11 cellular contexts compared by ENCODE assay signal in the genomic region with DNA sequence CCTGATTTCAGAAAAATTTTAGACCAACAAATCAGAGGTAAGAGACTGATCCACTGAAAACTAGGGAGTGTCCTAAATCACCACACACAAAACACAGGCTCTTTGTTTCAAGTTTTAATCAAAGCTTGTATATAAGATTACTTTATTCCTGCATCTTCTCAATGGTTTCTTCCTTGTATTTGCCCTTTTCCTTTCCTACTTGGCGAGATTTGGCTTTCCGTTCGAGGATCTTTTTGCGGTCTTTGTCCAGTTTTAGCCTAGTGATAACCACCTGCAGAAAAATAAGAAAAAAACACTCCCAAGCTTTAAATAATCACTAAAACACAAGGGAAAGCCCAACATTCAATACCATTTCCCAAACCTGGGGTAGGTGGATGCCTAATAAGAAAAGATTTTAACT. TPM values are rescaled to one million over a fixed set of nuclear protein-coding genes. Genes with fewer than 3 reads are reported as not detected.
DNase-seq lines count a peak whose midpoint lies in the region; ATAC-seq, FAIRE-seq and TF ChIP-seq lines count a peak whose summit lies in the region.
"Had no signal": no experiment of that assay in that cellular context is flagged by ENCODE, and none has a peak within 500 bp of the region (broad histone marks: within the 10 kb centered on the region; RNA-seq: fewer than 3 reads in every experiment).

No MANE protein-coding gene starts in this region.

- no peak for FAIRE-seq in H1 (lab: Jason Lieb, UNC)

- H3K27me3 Mint-ChIP-seq in activated T-cell treated with anti-CD3 and anti-CD28 coated beads, Interleukin-2, amount 50 U/mL, for 72 hours (ENCODE audit: low read depth), result no peaks in the 10 kb centered on the region

- no peak overlapping the region for H3K56ac ChIP-seq in H1 (replicated peaks; ENCODE audit: insufficient read length, low read depth, low read length)

- H4K8ac ChIP-seq in H1 (ENCODE audit: extremely low read depth, insufficient read depth, low read length), result no peak overlapping the region

- H2BK15ac ChIP-seq in H1 (ENCODE audit: low read length), result no peak overlapping the region

- DNase-seq in activated T-cell treated with anti-CD3 and anti-CD28 coated beads, Interleukin-2, amount 50 U/mL, for 72 hours, result no peak
- DNase-seq in activated T-cell treated with anti-CD3 and anti-CD28 coated beads, Interleukin-2, amount 50 U/mL, for 1 hour, result no peak
- DNase-seq in RKO (ENCODE audit: low spot score), result peak; percentile 21
- no peak for DNase-seq in H1 (ENCODE audit: low read depth in 1 of 2, low spot score in 2 of 2)
- DNase-seq in upper lobe of left lung, result no peak
- DNase-seq in ascending aorta (ENCODE audit: low spot score in 2 of 2), result no peak
- DNase-seq: effector memory CD4-positive, alpha-beta T cell; occipital lobe; thyroid gland had no signal

- H3K9me3 ChIP-seq in H1 (ENCODE audit: insufficient read depth in 2 of 2, low read depth in 1 of 2, low read length in 1 of 2) (no peaks in the 10 kb centered on the region; a peak in 1 of 4 replicates), skeletal muscle tissue (ENCODE audit: control insufficient read depth in 3 of 3, low read length in 3 of 3) (no peaks in the 10 kb centered on the region), upper lobe of left lung (no peaks in the 10 kb centered on the region), ascending aorta (no peaks in the 10 kb centered on the region)
- H3K9me3 ChIP-seq: thyroid gland had no signal

- H3K36me3 Mint-ChIP-seq in activated T-cell treated with anti-CD3 and anti-CD28 coated beads, Interleukin-2, amount 50 U/mL, for 72 hours (ENCODE audit: insufficient read depth in 2 of 2), result peaks cover 11 to 39% of the 10 kb centered on the region in 2 donors

- no peak overlapping the region for H2BK120ac ChIP-seq in H1 (replicated peaks; ENCODE audit: low read depth, low read length)

- H3K4ac ChIP-seq in H1 (replicated peaks; ENCODE audit: insufficient read length, low read depth, low read length), result no peak overlapping the region

- no peak overlapping the region for H2AK5ac ChIP-seq in H1 (ENCODE audit: low read depth, low read length)

- TF ChIP-seq CTCF in H1 (IDR thresholded peaks at IDR 0.05; ENCODE audit: control extremely low read depth in 1 of 3, insufficient read depth in 1 of 3, low read depth in 1 of 3, low read length in 3 of 3) (no peak), upper lobe of left lung (IDR thresholded peaks at IDR 0.05) (no peak), ascending aorta (IDR thresholded peaks at IDR 0.05) (no peak)

- no peak overlapping the region for H3K18ac ChIP-seq in H1 (ENCODE audit: extremely low read depth, low read length)

- 0 out of 2 replicates have a peak, but pooled peaks cover 2% of the 10 kb centered on the region for H3K79me1 ChIP-seq in H1 (ENCODE audit: low read depth, low read length)

- POLR2A ChIA-PET in H1 (lab: Charles Lee; ENCODE audit: partially characterized antibody), result interaction anchor here (0.6 to 4.3 kb wide), 24 partner anchors 8 to 293 kb away, joined by 3 to 66 read pairs (median 8); a partner anchor contains a TSS

- H3K23me2 ChIP-seq in H1 (ENCODE audit: low read depth, low read length), result peaks cover 12% of the 10 kb centered on the region

- H3K9ac ChIP-seq in H1 (replicated peaks in 1 of 4; ENCODE audit: extremely low read depth in 1 of 4, low read depth in 3 of 4, low read length in 3 of 4) (no peak overlapping the region), skeletal muscle tissue (ENCODE audit: low read depth in 1 of 3, low read length in 3 of 3) (no peak overlapping the region)

- H3K27me3 ChIP-seq in H1 (replicated peaks in 1 of 4; ENCODE audit: control insufficient read depth in 3 of 4, extremely low read depth in 1 of 4, insufficient read depth in 3 of 4, low read length in 3 of 4) (no peaks in the 10 kb centered on the region), skeletal muscle tissue (ENCODE audit: control insufficient read depth in 3 of 3, insufficient read depth in 3 of 3, low read length in 3 of 3) (no peaks in the 10 kb centered on the region), upper lobe of left lung (no peaks in the 10 kb centered on the region), ascending aorta (no peaks in the 10 kb centered on the region)
- H3K27me3 ChIP-seq: thyroid gland had no signal

- H3K23ac ChIP-seq in H1 (ENCODE audit: insufficient read length), result no peak overlapping the region

- no peak overlapping the region for H2BK12ac ChIP-seq in H1 (ENCODE audit: low read depth, low read length)

- H3K4me1 ChIP-seq in H1 (replicated peaks in 1 of 4; ENCODE audit: control insufficient read depth in 3 of 4, insufficient read depth in 4 of 4, low read length in 3 of 4) (peaks cover 0 to 15% (median 3%) of the 10 kb centered on the region in 4 experiments; a peak in 4 of 7 replicates), skeletal muscle tissue (ENCODE audit: control insufficient read depth in 3 of 3, insufficient read depth in 3 of 3, low read length in 3 of 3) (peaks cover 25 to 44% (median 31%) of the 10 kb centered on the region in 3 donors), upper lobe of left lung (peaks cover 42 to 46% (median 44%) of the 10 kb centered on the region in 4 donors), ascending aorta (peaks cover 19 to 22% of the 10 kb centered on the region in 2 donors)

- no peak overlapping the region for H2AFZ ChIP-seq in H1 (ENCODE audit: low read length)

- no peaks in the 10 kb centered on the region for H3K9me3 Mint-ChIP-seq in activated T-cell treated with anti-CD3 and anti-CD28 coated beads, Interleukin-2, amount 50 U/mL, for 72 hours

- TF ChIP-seq POLR2A in H1 (IDR thresholded peaks at IDR 0.05; ENCODE audit: control extremely low read depth in 1 of 2, low read depth in 2 of 2, low read length in 2 of 2), result no peak
- TF ChIP-seq POLR2A in upper lobe of left lung (IDR thresholded peaks at IDR 0.05), result no peak

- H4K91ac ChIP-seq in H1 (replicated peaks; ENCODE audit: insufficient read length, low read length), result no peak overlapping the region

- no peak overlapping the region for H2BK20ac ChIP-seq in H1 (ENCODE audit: low read length)

- no peak overlapping the region for H4K5ac ChIP-seq in H1 (ENCODE audit: insufficient read length, low read depth, low read length)

- TF ChIP-seq RAD21 in H1 (IDR thresholded peaks at IDR 0.05 in 1 of 2, conservative IDR thresholded peaks at IDR 0.05 in 1 of 2; ENCODE audit: low read depth in 2 of 2, low read length in 2 of 2), result no peak

- WGBS in H1 (ENCODE audit: extremely low coverage in 1 of 2, insufficient coverage in 1 of 2, insufficient read length in 1 of 2, insufficient replicate concordance in 2 of 2, low coverage in 1 of 2, low lambda C conversion rate in 2 of 2, missing lambda C conversion rate in 1 of 2), 2 experiments, result 94% methylated on average over 4 of the region's 4 CpGs; no CpG with 5 or more reads in 1 of the 2 experiments
- 88 to 94% methylated on average over 4 of the region's 4 CpGs for WGBS in upper lobe of left lung, 2 donors

- peaks cover 10 to 15% of the 10 kb centered on the region in 2 experiments for H4K20me1 ChIP-seq in H1 (replicated peaks in 1 of 2; ENCODE audit: control insufficient read depth in 1 of 2, insufficient read depth in 2 of 2, low read length in 2 of 2)

- H3K4me3 ChIP-seq in H1 (ENCODE audit: extremely low read depth in 1 of 4, insufficient read depth in 2 of 4, low read depth in 3 of 4, low read length in 4 of 4) (no peak overlapping the region), skeletal muscle tissue (ENCODE audit: low read length in 3 of 3) (no peak overlapping the region), upper lobe of left lung (no peak overlapping the region), ascending aorta (no peak overlapping the region)

- ATAC-seq in activated T-cell treated with anti-CD3 and anti-CD28 coated beads, Interleukin-2, amount 50 U/mL, for 72 hours (replicated peaks in 1 of 2), result no peak
- ATAC-seq in HG03159 (IDR thresholded peaks at IDR 0.05; ENCODE audit: unreplicated experiment), result no peak
- ATAC-seq in upper lobe of left lung (ENCODE audit: low FRiP score in 2 of 2), result no peak

- CTCF ChIA-PET in H1 (lab: Charles Lee; ENCODE audit: partially characterized antibody), result interaction anchor here (1.1 to 2.0 kb wide), 4 partner anchors 16 to 177 kb away, joined by 3 to 8 read pairs (median 4); no protein-coding TSS in a partner anchor

- peaks cover 64% of the 10 kb centered on the region for H3K4me1 Mint-ChIP-seq in activated T-cell treated with anti-CD3 and anti-CD28 coated beads, Interleukin-2, amount 50 U/mL, for 72 hours (ENCODE audit: low read depth)

- peaks cover 11 to 35% of the 10 kb centered on the region in 2 experiments; a peak in 3 of 4 replicates for H3K79me2 ChIP-seq in H1 (ENCODE audit: control insufficient read depth in 1 of 2, insufficient read depth in 2 of 2, low read length in 2 of 2)

- H3K36me3 ChIP-seq in H1 (ENCODE audit: control insufficient read depth in 2 of 4, insufficient read depth in 4 of 4, low read length in 3 of 4), result peaks cover 27 to 56% (median 41%) of the 10 kb centered on the region in 4 experiments
- peaks cover 26 to 37% (median 36%) of the 10 kb centered on the region in 3 donors for H3K36me3 ChIP-seq in skeletal muscle tissue (ENCODE audit: control insufficient read depth in 3 of 3, insufficient read depth in 3 of 3, low read length in 3 of 3)
- H3K36me3 ChIP-seq in upper lobe of left lung, result peaks cover 27 to 52% (median 49%) of the 10 kb centered on the region in 4 donors
- peaks cover 35 to 48% of the 10 kb centered on the region in 2 donors for H3K36me3 ChIP-seq in ascending aorta

- H2BK5ac ChIP-seq in H1 (ENCODE audit: low read depth, low read length), result no peak overlapping the region

- H3K27ac ChIP-seq in H1 (ENCODE audit: low read depth, low read length) (no peak overlapping the region), skeletal muscle tissue (ENCODE audit: low read depth, low read length) (peak overlapping the region; percentile 91), upper lobe of left lung (peak overlapping the region in 1 of 4 donors; percentile 84), ascending aorta (peak overlapping the region in 1 of 2 donors; percentile 79)

- no peak overlapping the region for H3K14ac ChIP-seq in H1 (ENCODE audit: insufficient read length)

- intact Hi-C loops in ascending aorta (cut with DNase I), result no loop called here

- TF ChIP-seq EP300 in H1 (IDR thresholded peaks at IDR 0.05; ENCODE audit: borderline replicate concordance in 1 of 2, low read depth in 2 of 2, low read length in 2 of 2) (no peak), upper lobe of left lung (IDR thresholded peaks at IDR 0.05) (no peak)

- H3K4me2 ChIP-seq in H1 (ENCODE audit: insufficient read depth in 1 of 2, low read depth in 2 of 2, low read length in 2 of 2), result no peak overlapping the region; a peak in 1 of 4 replicates

- peak overlapping the region; percentile 31 for H3K27ac Mint-ChIP-seq in activated T-cell treated with anti-CD3 and anti-CD28 coated beads, Interleukin-2, amount 50 U/mL, for 72 hours

- peak overlapping the region; percentile 44 to 87 for H3K4me3 Mint-ChIP-seq in activated T-cell treated with anti-CD3 and anti-CD28 coated beads, Interleukin-2, amount 50 U/mL, for 72 hours

RNA-seq across cellular contexts. Expression of a gene that starts 5.6 kb away (rescaled TPM):
- total RNA-seq in activated T-cell treated with anti-CD3 and anti-CD28 coated beads, Interleukin-2, amount 50 U/mL, for 72 hours, result 1,000 to 10,000 TPM; 3,459 to 3,692 TPM
- 1,963 and 1,980 TPM in 2 replicates for total RNA-seq in H1 (2021; fragmentation: NEBNext Ultra II Directional; extraction: Animal tissue kit (Norgen Biotek cat#: 25700))
- 1,277 and 2,554 TPM in 2 replicates for polyA plus RNA-seq in H1 (2011; rRNA removed)
- polyA plus RNA-seq in H1 (2011; cell fraction: cytosol; rRNA removed), result 4,614 TPM
- 1,124 TPM for polyA plus RNA-seq in H1 (2011; cell fraction: nucleus; rRNA removed)
- 3,459 to 5,414 TPM (median 3,765 TPM) in 4 replicates for polyA plus RNA-seq in H1 (2012, experiment 1 of 2)
- polyA plus RNA-seq in H1 (2012, experiment 2 of 2), result 5,853 TPM
- 6,093 TPM for polyA plus RNA-seq in H1 (2013, experiment 1 of 2)
- 5,996 TPM for polyA plus RNA-seq in H1 (2013, experiment 2 of 2)
- polyA minus RNA-seq in H1 (2011; rRNA and poly(A)+ RNA removed), result 979 and 1,967 TPM in 2 replicates
- polyA minus RNA-seq in H1 (2011; cell fraction: cytosol; rRNA and poly(A)+ RNA removed), result 386 TPM
- 791 TPM for polyA minus RNA-seq in H1 (2011; cell fraction: nucleus; rRNA and poly(A)+ RNA removed)
- total RNA-seq in skeletal muscle tissue, result 4,040 TPM
- total RNA-seq in upper lobe of left lung, result 1,000 to 10,000 TPM in 3 of 6 donors, 100 to 1,000 TPM in 3; 736 to 1,938 (median 1,066) TPM
- 1,547 TPM for total RNA-seq in ascending aorta

RNA-seq across cellular contexts. Expression of a gene that starts 20.2 kb away (rescaled TPM):
- total RNA-seq in activated T-cell treated with anti-CD3 and anti-CD28 coated beads, Interleukin-2, amount 50 U/mL, for 72 hours, result under 1 TPM; 0.07 to 0.19 TPM
- total RNA-seq in H1 (2021; fragmentation: NEBNext Ultra II Directional; extraction: Animal tissue kit (Norgen Biotek cat#: 25700)), result not detected in 2 replicates
- polyA plus RNA-seq in H1 (2011; rRNA removed), result not detected in 2 replicates
- polyA plus RNA-seq in H1 (2011; cell fraction: cytosol; rRNA removed), result not detected
- polyA plus RNA-seq in H1 (2011; cell fraction: nucleus; rRNA removed), result not detected
- 0.05 to 0.08 TPM in 2 of 4 replicates, not detected in the others for polyA plus RNA-seq in H1 (2012, experiment 1 of 2)
- polyA plus RNA-seq in H1 (2012, experiment 2 of 2), result not detected
- polyA plus RNA-seq in H1 (2013, experiment 1 of 2), result 0.04 TPM
- 0.06 TPM for polyA plus RNA-seq in H1 (2013, experiment 2 of 2)
- polyA minus RNA-seq in H1 (2011; rRNA and poly(A)+ RNA removed), result not detected in 2 replicates
- not detected for polyA minus RNA-seq in H1 (2011; cell fraction: cytosol; rRNA and poly(A)+ RNA removed)
- polyA minus RNA-seq in H1 (2011; cell fraction: nucleus; rRNA and poly(A)+ RNA removed), result not detected
- not detected for total RNA-seq in skeletal muscle tissue
- total RNA-seq in upper lobe of left lung, result not detected
- not detected for total RNA-seq in ascending aorta
- total RNA-seq: occipital lobe, thyroid gland had no signal

RNA-seq across cellular contexts. Expression of a gene that starts 37.8 kb away (rescaled TPM):
- not detected for total RNA-seq in activated T-cell treated with anti-CD3 and anti-CD28 coated beads, Interleukin-2, amount 50 U/mL, for 72 hours
- not detected in 2 replicates for total RNA-seq in H1 (2021; fragmentation: NEBNext Ultra II Directional; extraction: Animal tissue kit (Norgen Biotek cat#: 25700))
- polyA plus RNA-seq in H1 (2011; rRNA removed), result not detected in 2 replicates
- not detected for polyA plus RNA-seq in H1 (2011; cell fraction: cytosol; rRNA removed)
- polyA plus RNA-seq in H1 (2011; cell fraction: nucleus; rRNA removed), result not detected
- polyA plus RNA-seq in H1 (2012, experiment 1 of 2), result not detected in 4 replicates
- polyA plus RNA-seq in H1 (2012, experiment 2 of 2), result not detected
- polyA plus RNA-seq in H1 (2013, experiment 1 of 2), result not detected
- not detected for polyA plus RNA-seq in H1 (2013, experiment 2 of 2)
- not detected in 2 replicates for polyA minus RNA-seq in H1 (2011; rRNA and poly(A)+ RNA removed)
- polyA minus RNA-seq in H1 (2011; cell fraction: cytosol; rRNA and poly(A)+ RNA removed), result not detected
- polyA minus RNA-seq in H1 (2011; cell fraction: nucleus; rRNA and poly(A)+ RNA removed), result not detected
- total RNA-seq in skeletal muscle tissue (not detected), upper lobe of left lung (not detected), ascending aorta (not detected)
- total RNA-seq: occipital lobe, thyroid gland had no signal

RNA-seq across cellular contexts. Expression of a gene that starts 58.3 kb away (rescaled TPM):
- 10 to 100 TPM; 65.1 to 74.2 TPM for total RNA-seq in activated T-cell treated with anti-CD3 and anti-CD28 coated beads, Interleukin-2, amount 50 U/mL, for 72 hours
- 31.3 and 32.9 TPM in 2 replicates for total RNA-seq in H1 (2021; fragmentation: NEBNext Ultra II Directional; extraction: Animal tissue kit (Norgen Biotek cat#: 25700))
- 31.1 and 31.2 TPM in 2 replicates for polyA plus RNA-seq in H1 (2011; rRNA removed)
- 24.0 TPM for polyA plus RNA-seq in H1 (2011; cell fraction: cytosol; rRNA removed)
- 25.5 TPM for polyA plus RNA-seq in H1 (2011; cell fraction: nucleus; rRNA removed)
- polyA plus RNA-seq in H1 (2012, experiment 1 of 2), result 16.9 to 24.7 TPM (median 18.6 TPM) in 4 replicates
- 8.4 TPM for polyA plus RNA-seq in H1 (2012, experiment 2 of 2)
- 21.6 TPM for polyA plus RNA-seq in H1 (2013, experiment 1 of 2)
- polyA plus RNA-seq in H1 (2013, experiment 2 of 2), result 22.6 TPM
- polyA minus RNA-seq in H1 (2011; rRNA and poly(A)+ RNA removed), result 20.7 and 24.7 TPM in 2 replicates
- 19.1 TPM for polyA minus RNA-seq in H1 (2011; cell fraction: cytosol; rRNA and poly(A)+ RNA removed)
- 39.1 TPM for polyA minus RNA-seq in H1 (2011; cell fraction: nucleus; rRNA and poly(A)+ RNA removed)
- total RNA-seq in skeletal muscle tissue (32.4 TPM), upper lobe of left lung (100 to 1,000 TPM in 2 of 6 donors, 10 to 100 TPM in 4; 62.3 to 138 (median 85.4) TPM), ascending aorta (103 TPM)
